In the genomic region with DNA sequence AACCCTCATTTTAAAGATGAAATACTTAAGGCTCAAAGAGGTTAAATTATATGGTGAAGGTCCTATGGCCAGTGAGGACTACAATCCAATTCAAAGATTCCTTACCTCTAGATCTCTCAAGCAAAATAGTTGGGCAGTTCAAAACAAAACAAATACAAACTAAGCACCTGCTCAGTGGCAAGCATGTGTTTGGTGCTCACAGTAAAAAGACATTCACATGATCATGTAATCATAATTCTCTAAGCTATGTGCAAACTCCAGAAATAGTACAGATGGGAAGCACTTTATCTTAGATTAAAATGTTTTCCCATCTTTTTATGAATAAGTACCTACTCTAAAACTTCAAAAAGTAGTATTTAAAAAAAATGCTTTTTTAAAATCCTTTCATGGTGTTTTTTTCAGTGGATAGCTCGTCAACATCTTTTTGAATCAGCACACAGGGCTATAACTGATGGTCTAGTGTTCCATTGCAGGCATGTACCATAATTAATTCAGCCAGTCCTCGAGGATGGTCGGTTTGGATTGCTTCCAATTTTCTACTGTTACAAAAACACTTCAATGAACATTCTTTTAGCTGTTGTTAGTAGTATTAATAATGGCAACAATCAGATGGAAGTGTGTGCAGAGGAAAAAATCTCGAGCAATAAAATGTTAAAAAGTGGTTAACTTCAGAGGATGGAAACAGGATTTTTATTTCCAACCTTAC, we compare ENCODE assay signal across 18 cellular contexts. TPM values are rescaled to one million over a fixed set of nuclear protein-coding genes. Genes with fewer than 3 reads are reported as not detected.
DNase-seq lines count a peak whose midpoint lies in the region; ATAC-seq, FAIRE-seq and TF ChIP-seq lines count a peak whose summit lies in the region.
"Had no signal": no experiment of that assay in that cellular context is flagged by ENCODE, and none has a peak within 500 bp of the region (broad histone marks: within the 10 kb centered on the region; RNA-seq: fewer than 3 reads in every experiment).

No MANE protein-coding gene starts in this region.

- dilution Hi-C loops in endothelial cell of umbilical vein (cut with MboI; ENCODE audit: extremely low pct_ligation_motif_present, low sequenced_read_pairs): no loop called here

- POLR2A ChIA-PET in endothelial cell of umbilical vein (lab: Charles Lee): no interaction called here

- H4K20me1 ChIP-seq in endothelial cell of umbilical vein (replicated peaks; ENCODE audit: control insufficient read depth, extremely low read depth, insufficient read depth, low read length): no peaks in the 10 kb centered on the region

- H3K4me1 ChIP-seq in endothelial cell of umbilical vein (ENCODE audit: control insufficient read depth, extremely low read depth, insufficient read depth, low read length): no peaks in the 10 kb centered on the region
- H3K4me1 ChIP-seq: breast epithelium, neural progenitor cell had no signal

- TF ChIP-seq CTCF in endothelial cell of umbilical vein (IDR thresholded peaks at IDR 0.05; ENCODE audit: extremely low read depth in 1 of 2, insufficient read depth in 1 of 2, low read depth in 1 of 2, low read length in 2 of 2) (no peak), omental fat pad (IDR thresholded peaks at IDR 0.05) (no peak)

- H3K4me1 Mint-ChIP-seq in activated T-cell treated with anti-CD3 and anti-CD28 coated beads, Interleukin-2, amount 50 U/mL, for 4 hours (ENCODE audit: low read depth): no peaks in the 10 kb centered on the region
- H3K4me1 Mint-ChIP-seq: neural progenitor cell had no signal

- no TSS peak for BruUV-seq in endothelial cell of umbilical vein (replicated peaks; lab: Mats Ljungman, UMichigan)

- CTCF ChIA-PET in endothelial cell of umbilical vein (lab: Charles Lee): no interaction called here

- H3K4me3 Mint-ChIP-seq in activated T-cell treated with anti-CD3 and anti-CD28 coated beads, Interleukin-2, amount 50 U/mL, for 4 hours: no peak overlapping the region
- H3K4me3 Mint-ChIP-seq: activated naive CD4-positive, alpha-beta T cell treated with anti-CD3 and anti-CD28 coated beads for 36 hours; neural progenitor cell; T-cell had no signal

- DNase-seq in DMS 273 (lab: John Stamatoyannopoulos, UW; ENCODE audit: unreplicated experiment) (peak; percentile 73), NCI-H1105 (lab: John Stamatoyannopoulos, UW) (peak; percentile 76), NCI-H748 treated with DMSO at 0.1 percent for 48 hours (lab: John Stamatoyannopoulos, UW) (peak; percentile 57), endothelial cell of umbilical vein (ENCODE audit: low read depth, low spot score) (peak; percentile 17), omental fat pad (ENCODE audit: low spot score) (no peak), NCI-H2196 treated with DMSO at 0.1 percent for 48 hours (lab: John Stamatoyannopoulos, UW; ENCODE audit: unreplicated experiment) (no peak), NCI-H1694 treated with DMSO at 0.1 percent for 48 hours (lab: John Stamatoyannopoulos, UW) (no peak)
- DNase-seq in activated T-cell treated with anti-CD3 and anti-CD28 coated beads, Interleukin-2, amount 50 U/mL, for 4 hours: no peak
- DNase-seq: activated CD4-positive, alpha-beta T cell treated with anti-CD3 and anti-CD28 coated beads, Interleukin-2, amount 50 U/mL, for 1 hour; activated naive CD4-positive, alpha-beta T cell treated with anti-CD3 and anti-CD28 coated beads for 36 hours; AML-193; Kasumi-1; T-cell had no signal

- H3K9ac ChIP-seq in endothelial cell of umbilical vein (replicated peaks; ENCODE audit: extremely low read depth, insufficient read depth, low read length): no peak overlapping the region
- H3K9ac ChIP-seq: neural progenitor cell had no signal

- ATAC-seq in omental fat pad (ENCODE audit: low FRiP score): no peak
- ATAC-seq in activated T-cell treated with anti-CD3 and anti-CD28 coated beads, Interleukin-2, amount 50 U/mL, for 4 hours: no peak
- ATAC-seq: T-cell had no signal

- FAIRE-seq in endothelial cell of umbilical vein (lab: Jason Lieb, UNC): no peak
- FAIRE-seq: GM12891 had no signal

- H3K4me3 ChIP-seq in endothelial cell of umbilical vein (replicated peaks in 1 of 3; ENCODE audit: insufficient read depth in 1 of 3, low read depth in 1 of 3, low read length in 3 of 3): no peak overlapping the region
- H3K4me3 ChIP-seq: breast epithelium, neural progenitor cell, thoracic aorta had no signal

- no peaks in the 10 kb centered on the region for H3K27me3 Mint-ChIP-seq in activated T-cell treated with anti-CD3 and anti-CD28 coated beads, Interleukin-2, amount 50 U/mL, for 4 hours (ENCODE audit: low read depth)
- H3K27me3 Mint-ChIP-seq: T-cell had no signal

- intact Hi-C loops in endothelial cell of umbilical vein (cut with micrococcal nuclease): no loop called here

- H3K9me1 ChIP-seq in endothelial cell of umbilical vein (replicated peaks; ENCODE audit: control insufficient read depth, extremely low read depth, insufficient read depth, low read length): no peaks in the 10 kb centered on the region

- H3K27ac ChIP-seq in endothelial cell of umbilical vein (ENCODE audit: insufficient read depth, low read depth, low read length): no peak overlapping the region
- H3K27ac ChIP-seq: breast epithelium, epithelial cell of prostate, neural progenitor cell, thoracic aorta had no signal

- TF ChIP-seq POLR2A in endothelial cell of umbilical vein (IDR thresholded peaks at IDR 0.05; ENCODE audit: low read depth, low read length): no peak

- no peaks in the 10 kb centered on the region for H3K36me3 ChIP-seq in endothelial cell of umbilical vein (ENCODE audit: control insufficient read depth in 2 of 2, extremely low read depth in 1 of 2, insufficient read depth in 2 of 2, low read length in 2 of 2)
- H3K36me3 ChIP-seq: breast epithelium, neural progenitor cell, thoracic aorta had no signal

- no peaks in the 10 kb centered on the region for H3K9me3 ChIP-seq in endothelial cell of umbilical vein (replicated peaks; ENCODE audit: control insufficient read depth, insufficient read depth, low read length)
- H3K9me3 ChIP-seq: thoracic aorta had no signal

- no peak overlapping the region for H3K4me2 ChIP-seq in endothelial cell of umbilical vein (ENCODE audit: insufficient read depth, low read length)
- H3K4me2 ChIP-seq: neural progenitor cell had no signal

- no peaks in the 10 kb centered on the region for H3K27me3 ChIP-seq in endothelial cell of umbilical vein (ENCODE audit: control insufficient read depth in 2 of 2, insufficient read depth in 2 of 2, low read length in 2 of 2)
- H3K27me3 ChIP-seq: breast epithelium, neural progenitor cell had no signal

- no peak overlapping the region for H2AFZ ChIP-seq in endothelial cell of umbilical vein (ENCODE audit: low read depth, low read length)
- H2AFZ ChIP-seq: neural progenitor cell had no signal

- H3K9me3 Mint-ChIP-seq in activated T-cell treated with anti-CD3 and anti-CD28 coated beads, Interleukin-2, amount 50 U/mL, for 4 hours: peaks cover 3% of the 10 kb centered on the region

- peaks cover 7% of the 10 kb centered on the region for H3K79me2 ChIP-seq in endothelial cell of umbilical vein (ENCODE audit: control insufficient read depth, insufficient read depth, low read length)

- peaks cover 15% of the 10 kb centered on the region for H3K36me3 Mint-ChIP-seq in activated T-cell treated with anti-CD3 and anti-CD28 coated beads, Interleukin-2, amount 50 U/mL, for 4 hours (ENCODE audit: insufficient read depth)

TF ChIP-seq in endothelial cell of umbilical vein, 7 proteins besides CTCF, POLR2A, EP300 and RAD21:
- no peak for TF ChIP-seq POLR2AphosphoS5 (IDR thresholded peaks at IDR 0.05; ENCODE audit: insufficient read depth, low read depth, low read length)
- TF ChIP-seq MAX (IDR thresholded peaks at IDR 0.05; ENCODE audit: insufficient read depth, insufficient read length): no peak
- TF ChIP-seq MYC (IDR thresholded peaks at IDR 0.05; ENCODE audit: low read depth, low read length): no peak
- no peak for TF ChIP-seq GATA2 (IDR thresholded peaks at IDR 0.05; ENCODE audit: insufficient read depth, insufficient read length, low read depth, low read length)
- TF ChIP-seq FOS (IDR thresholded peaks at IDR 0.05; ENCODE audit: borderline replicate concordance, insufficient read depth, low read length): no peak
- TF ChIP-seq EZH2 (IDR thresholded peaks at IDR 0.05; ENCODE audit: borderline replicate concordance, low read depth, low read length, severe bottlenecking): no peak
- no peak for TF ChIP-seq JUN (IDR thresholded peaks at IDR 0.05; ENCODE audit: borderline replicate concordance, insufficient read depth, insufficient read length, low read depth)
TF ChIP-seq in endothelial cell of umbilical vein: peak in this region for 0.

RNA-seq across cellular contexts. Expression of gene CHCHD3, which starts 58.4 kb away (rescaled TPM):
- 63.7 and 65.3 TPM in 2 replicates for total RNA-seq in endothelial cell of umbilical vein
- 17.3 and 22.0 TPM in 2 replicates for polyA plus RNA-seq in endothelial cell of umbilical vein
- polyA plus RNA-seq in endothelial cell of umbilical vein (2011; cell fraction: cytosol; rRNA removed): 53.8 and 54.4 TPM in 2 replicates
- polyA plus RNA-seq in endothelial cell of umbilical vein (2011; cell fraction: nucleus; rRNA removed): 27.1 and 37.7 TPM in 2 replicates
- 40.9 and 56.2 TPM in 2 replicates for polyA plus RNA-seq in endothelial cell of umbilical vein (2012)
- 25.9 and 29.3 TPM in 2 replicates for polyA minus RNA-seq in endothelial cell of umbilical vein
- polyA minus RNA-seq in endothelial cell of umbilical vein (2011; cell fraction: cytosol; rRNA and poly(A)+ RNA removed): 57.9 TPM
- 45.5 and 52.0 TPM in 2 replicates for polyA minus RNA-seq in endothelial cell of umbilical vein (2011; cell fraction: nucleus; rRNA and poly(A)+ RNA removed)
- total RNA-seq in omental fat pad: 10 to 100 TPM; 53.0 to 63.1 (median 56.5) TPM
- total RNA-seq in activated T-cell treated with anti-CD3 and anti-CD28 coated beads, Interleukin-2, amount 50 U/mL, for 4 hours: 100 to 1,000 TPM in 1 of 3 donors, 10 to 100 TPM in 2; 80.7 to 101 (median 92.0) TPM

Comparison
In these comparisons a context has a peak if more than half of its experiments do, and no peak if none do; other contexts are left out.
1. DNase-seq: peak in DMS 273 (single experiment), NCI-H1105 (single experiment), NCI-H748 treated with DMSO at 0.1 percent for 48 hours (single experiment) and endothelial cell of umbilical vein (single experiment); none in omental fat pad (single experiment), activated T-cell treated with anti-CD3 and anti-CD28 coated beads, Interleukin-2, amount 50 U/mL, for 4 hours (single experiment), NCI-H2196 treated with DMSO at 0.1 percent for 48 hours (single experiment) and NCI-H1694 treated with DMSO at 0.1 percent for 48 hours (single experiment).